ENCODE assay signal across 9 cellular contexts in genomic region chr3:79018671-79019136, GRCh38.
DNase-seq lines count a peak whose midpoint lies in the region; ATAC-seq lines count a peak whose summit lies in the region.
"Had no signal": no experiment of that assay in that cellular context is flagged by ENCODE, and none has a peak within 500 bp of the region (broad histone marks: within the 10 kb centered on the region; RNA-seq: fewer than 3 reads in every experiment).

No MANE protein-coding gene starts in this region.

- peak; percentile 54 for DNase-seq in NOMO-1 treated with DMSO at 0.1 percent for 48 hours (lab: John Stamatoyannopoulos, UW; ENCODE audit: unreplicated experiment)
- DNase-seq in kidney glomerular epithelial cell (lab: John Stamatoyannopoulos, UW): peak; percentile 18

- H4K20me1 ChIP-seq in BLaER1 treated with 17β-estradiol and CSF1 and Interleukin-3, amounts not matched to agents 10 nM and 100 nM: peaks cover 0 to 40% (median 8%) of the 10 kb centered on the region in 11 experiments; a peak in 7 of 22 replicates

- peaks cover 6% of the 10 kb centered on the region for H3K4me1 Mint-ChIP-seq in stimulated activated memory B cell treated with anti-CD40 and anti-IgM and Interleukin-4, amounts not matched to agents 10 μg/mL and 1 μg/mL and 100 μg/mL, for 72 hours

- H3K36me3 ChIP-seq in BLaER1 treated with 17β-estradiol and CSF1 and Interleukin-3, amounts not matched to agents 10 nM and 100 nM: no peaks in the 10 kb centered on the region

- ATAC-seq in GM21529 (IDR thresholded peaks at IDR 0.05; ENCODE audit: unreplicated experiment) (peak; percentile 45), GM19324 (IDR thresholded peaks at IDR 0.05; ENCODE audit: low FRiP score, unreplicated experiment) (no peak), HG03469 (IDR thresholded peaks at IDR 0.05; ENCODE audit: unreplicated experiment) (no peak)
- peak; percentile 54 for ATAC-seq in stimulated activated memory B cell treated with anti-CD40 and anti-IgM and Interleukin-4, amounts not matched to agents 10 μg/mL and 1 μg/mL and 100 μg/mL, for 72 hours

- H3K4me3 Mint-ChIP-seq in stimulated activated memory B cell treated with anti-CD40 and anti-IgM and Interleukin-4, amounts not matched to agents 10 μg/mL and 1 μg/mL and 100 μg/mL, for 72 hours: no peak overlapping the region

- peaks cover 19 to 51% (median 40%) of the 10 kb centered on the region in 10 experiments for H3K4me1 ChIP-seq in BLaER1 treated with 17β-estradiol and CSF1 and Interleukin-3, amounts not matched to agents 10 nM and 100 nM

- no peaks in the 10 kb centered on the region for H3K36me3 Mint-ChIP-seq in stimulated activated memory B cell treated with anti-CD40 and anti-IgM and Interleukin-4, amounts not matched to agents 10 μg/mL and 1 μg/mL and 100 μg/mL, for 72 hours

- no peak overlapping the region for H3K27ac Mint-ChIP-seq in stimulated activated memory B cell treated with anti-CD40 and anti-IgM and Interleukin-4, amounts not matched to agents 10 μg/mL and 1 μg/mL and 100 μg/mL, for 72 hours

- no peaks in the 10 kb centered on the region for H3K27me3 ChIP-seq in BLaER1 treated with 17β-estradiol and CSF1 and Interleukin-3, amounts not matched to agents 10 nM and 100 nM

- H3K9me3 Mint-ChIP-seq in stimulated activated memory B cell treated with anti-CD40 and anti-IgM and Interleukin-4, amounts not matched to agents 10 μg/mL and 1 μg/mL and 100 μg/mL, for 72 hours: no peaks in the 10 kb centered on the region

- peaks cover 10% of the 10 kb centered on the region for H3K27me3 Mint-ChIP-seq in stimulated activated memory B cell treated with anti-CD40 and anti-IgM and Interleukin-4, amounts not matched to agents 10 μg/mL and 1 μg/mL and 100 μg/mL, for 72 hours

- H3K9me3 ChIP-seq in BLaER1 treated with 17β-estradiol and CSF1 and Interleukin-3, amounts not matched to agents 10 nM and 100 nM (replicated peaks in 1 of 11): no peaks in the 10 kb centered on the region

- peak overlapping the region; percentile 79 to 97 (median 88) for H3K4me3 ChIP-seq in BLaER1 treated with 17β-estradiol and CSF1 and Interleukin-3, amounts not matched to agents 10 nM and 100 nM
- H3K4me3 ChIP-seq: K562 had no signal

- peak overlapping the region; percentile 82 to 98 (median 94) for H3K4me2 ChIP-seq in BLaER1 treated with 17β-estradiol and CSF1 and Interleukin-3, amounts not matched to agents 10 nM and 100 nM

- H3K27ac ChIP-seq in BLaER1 treated with 17β-estradiol and CSF1 and Interleukin-3, amounts not matched to agents 10 nM and 100 nM: peak overlapping the region; percentile 89 to 99 (median 94); a peak in 21 of 22 replicates
- peak overlapping the region; percentile 95 for H3K27ac ChIP-seq in cingulate gyrus (ENCODE audit: low read depth, low read length)

- H3K9ac ChIP-seq in BLaER1 treated with 17β-estradiol and CSF1 and Interleukin-3, amounts not matched to agents 10 nM and 100 nM: peak overlapping the region; percentile 91 to 98 (median 95)

Comparison
In these comparisons a context has a peak if more than half of its experiments do, and no peak if none do; other contexts are left out.
1. ATAC-seq: peak in GM21529 (single experiment) and stimulated activated memory B cell treated with anti-CD40 and anti-IgM and Interleukin-4, amounts not matched to agents 10 μg/mL and 1 μg/mL and 100 μg/mL, for 72 hours (single experiment); none in GM19324 (single experiment) and HG03469 (single experiment).